19 cellular contexts compared by ENCODE assay signal in genomic region chrX:148732743-148733142, GRCh38.
"Had no signal": no experiment of that assay in that cellular context is flagged by ENCODE, and none has a peak within 500 bp of the region (broad histone marks: within the 10 kb centered on the region; RNA-seq: fewer than 3 reads in every experiment).

No MANE protein-coding gene starts in this region.

- ATAC-seq: Panc1, PC-3, T-cell had no signal

- DNase-seq: KBM-7, NCI-H1092, NCI-H1105 treated with DMSO at 0.1 percent for 48 hours, NCI-H1417 treated with DMSO at 0.1 percent for 48 hours, NCI-H146, NCI-H1694 treated with DMSO at 0.1 percent for 48 hours, NCI-H1930, NCI-H2081, NCI-H2107, NCI-H2227 treated with DMSO at 0.1 percent for 48 hours, NCI-H524, NCI-H526 treated with DMSO at 0.1 percent for 48 hours, NCI-H774, PC-3, SHP77, SK-N-SH, SW 1271, T-cell had no signal
